16 cellular contexts compared by ENCODE assay signal in the genomic region with DNA sequence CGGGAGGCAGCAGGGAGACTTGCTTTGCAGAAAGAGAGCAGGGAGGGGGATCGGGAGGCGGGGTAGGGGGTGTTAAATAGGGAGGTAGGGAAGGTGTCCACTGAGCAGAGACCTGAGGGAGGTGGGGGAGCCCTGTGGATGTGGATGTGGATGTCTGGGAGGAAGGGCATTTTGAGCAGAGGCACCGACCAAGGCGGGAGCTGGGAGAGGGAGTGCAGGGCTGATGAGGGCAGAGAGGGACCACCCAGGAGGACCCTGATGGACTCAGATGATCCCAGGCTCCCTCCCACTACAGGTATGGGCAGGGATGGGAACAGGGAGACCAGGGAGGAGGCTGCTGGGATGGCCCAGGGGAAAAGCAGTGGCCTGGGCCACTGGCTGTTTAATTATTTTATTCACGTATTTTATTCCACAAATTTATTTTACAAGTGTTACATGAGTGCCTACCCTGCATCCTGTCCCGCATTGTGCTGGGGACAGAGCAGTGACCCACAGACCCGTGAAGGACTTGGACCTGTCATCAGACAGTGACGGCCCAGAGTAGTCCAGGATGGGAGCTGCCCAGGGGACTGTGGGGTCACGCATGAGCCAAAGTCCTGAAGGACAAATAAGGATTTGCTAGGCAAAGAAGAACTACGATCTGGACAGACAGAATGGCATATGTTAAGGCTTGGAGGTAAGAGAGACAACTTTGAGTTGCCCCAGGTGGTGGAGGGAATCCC. TPM values are rescaled to one million over a fixed set of nuclear protein-coding genes. Genes with fewer than 3 reads are reported as not detected.
DNase-seq lines count a peak whose midpoint lies in the region; ATAC-seq and TF ChIP-seq lines count a peak whose summit lies in the region.
"Had no signal": no experiment of that assay in that cellular context is flagged by ENCODE, and none has a peak within 500 bp of the region (broad histone marks: within the 10 kb centered on the region; RNA-seq: fewer than 3 reads in every experiment).

No MANE protein-coding gene starts in this region.

- peak overlapping the region; percentile 96 for H3K27ac Mint-ChIP-seq in activated T-cell treated with anti-CD3 and anti-CD28 coated beads, Interleukin-2, amount 50 U/mL, for 24 hours

- intact Hi-C loops in spleen (cut with DNase I; ENCODE audit: low total_unique reads) = no loop called here

- WGBS in spleen, 5 donors = 85 to 87% (median 86%) methylated on average over 11 of the region's 11 CpGs

- no peak overlapping the region for H3K4me3 Mint-ChIP-seq in activated T-cell treated with anti-CD3 and anti-CD28 coated beads, Interleukin-2, amount 50 U/mL, for 24 hours

- H3K27me3 Mint-ChIP-seq in activated T-cell treated with anti-CD3 and anti-CD28 coated beads, Interleukin-2, amount 50 U/mL, for 24 hours = no peaks in the 10 kb centered on the region

- peaks cover 41% of the 10 kb centered on the region for H3K36me3 ChIP-seq in RWPE2 (ENCODE audit: low read depth)
- H3K36me3 ChIP-seq in spleen = peaks cover 0 to 73% (median 27%) of the 10 kb centered on the region in 6 donors

- H3K4me1 ChIP-seq in RWPE2 (ENCODE audit: insufficient read depth, poor library complexity, severe bottlenecking) (peaks cover 7% of the 10 kb centered on the region), spleen (peaks cover 33 to 99% (median 71%) of the 10 kb centered on the region in 6 donors)

- ATAC-seq in RWPE2 (ENCODE audit: low read depth) (no peak), left lobe of liver (peak; percentile 40), HG02885 (IDR thresholded peaks at IDR 0.05; ENCODE audit: poor library complexity, unreplicated experiment) (no peak), GM18873 (IDR thresholded peaks at IDR 0.05; ENCODE audit: low FRiP score, unreplicated experiment) (no peak)

- H3K4me1 Mint-ChIP-seq in activated T-cell treated with anti-CD3 and anti-CD28 coated beads, Interleukin-2, amount 50 U/mL, for 24 hours (ENCODE audit: low read depth) = peaks cover 62% of the 10 kb centered on the region

- TF ChIP-seq CTCF in RWPE2 (IDR thresholded peaks at IDR 0.05; ENCODE audit: poor library complexity, severe bottlenecking) = no peak
- TF ChIP-seq CTCF in spleen (IDR thresholded peaks at IDR 0.05 in 8 of 11, conservative IDR thresholded peaks at IDR 0.05 in 3 of 11) = no peak

- H3K27me3 ChIP-seq in RWPE2 (ENCODE audit: insufficient read depth, poor library complexity, severe bottlenecking) = no peaks in the 10 kb centered on the region
- no peaks in the 10 kb centered on the region for H3K27me3 ChIP-seq in spleen (replicated peaks in 1 of 7)

- H3K4me3 ChIP-seq in RWPE2 (ENCODE audit: severe bottlenecking) = no peak overlapping the region
- H3K4me3 ChIP-seq in spleen = no peak overlapping the region

- no peak for TF ChIP-seq POLR2A in spleen (IDR thresholded peaks at IDR 0.05)

- H3K9me3 Mint-ChIP-seq in activated T-cell treated with anti-CD3 and anti-CD28 coated beads, Interleukin-2, amount 50 U/mL, for 24 hours = no peaks in the 10 kb centered on the region

- peaks cover 94% of the 10 kb centered on the region for H3K36me3 Mint-ChIP-seq in activated T-cell treated with anti-CD3 and anti-CD28 coated beads, Interleukin-2, amount 50 U/mL, for 24 hours (ENCODE audit: low read depth)

- no peaks in the 10 kb centered on the region for H3K9me3 ChIP-seq in RWPE2 (ENCODE audit: severe bottlenecking)
- no peaks in the 10 kb centered on the region for H3K9me3 ChIP-seq in spleen

- H3K27ac ChIP-seq in RWPE2 (ENCODE audit: poor library complexity, severe bottlenecking) (peak overlapping the region; percentile 46), spleen (peak overlapping the region in 2 of 8 donors; percentile 99)
- H3K27ac ChIP-seq: HL-60 had no signal

- DNase-seq in activated T-cell treated with anti-CD3 and anti-CD28 coated beads, Interleukin-2, amount 50 U/mL, for 24 hours = no peak
- no peak for DNase-seq in activated T-cell treated with anti-CD3 and anti-CD28 coated beads, Interleukin-2, amount 50 U/mL, for 1 hour
- DNase-seq in RWPE2 (ENCODE audit: low spot score) (no peak), left lobe of liver (ENCODE audit: low spot score) (no peak), spleen (peak; percentile 44), T1000 (lab: John Stamatoyannopoulos, UW) (no peak)
- DNase-seq: activated naive CD4-positive, alpha-beta T cell treated with anti-CD3 and anti-CD28 coated beads, Interleukin-2, amount 50 U/mL, for 16 hours; central memory CD4-positive, alpha-beta T cell; foreskin melanocyte; Kasumi-1; NCI-H1436 treated with DMSO at 0.1 percent for 48 hours; NCI-H510A had no signal

RNA-seq across cellular contexts. Expression of gene GRAMD1A, which starts 5.3 kb away (rescaled TPM):
- 17.8 TPM for total RNA-seq in left lobe of liver
- total RNA-seq in spleen = 100 to 1,000 TPM in 5 of 7 donors, 10 to 100 TPM in 2; 80.3 to 177 (median 118) TPM
- polyA plus RNA-seq in spleen = 10 to 100 TPM; 30.0 to 63.2 (median 30.4) TPM

RNA-seq across cellular contexts. Expression of gene SCN1B, which starts 24.9 kb away (rescaled TPM):
- total RNA-seq in left lobe of liver = 4.5 TPM
- 10 to 100 TPM; 11.3 to 28.1 (median 16.7) TPM for total RNA-seq in spleen
- polyA plus RNA-seq in spleen = 1 to 10 TPM; 3.7 to 7.4 (median 5.9) TPM

RNA-seq across cellular contexts. Expression of gene HPN, which starts 36.1 kb away (rescaled TPM):
- 564 TPM for total RNA-seq in left lobe of liver
- 1 to 10 TPM; 1.0 to 4.3 (median 2.4) TPM for total RNA-seq in spleen
- polyA plus RNA-seq in spleen = 1 to 10 TPM in 2 of 3 donors, under 1 TPM in 1; 0.86 to 2.4 (median 1.1) TPM
- total RNA-seq: temporal lobe had no signal

RNA-seq across cellular contexts. Expression of gene ZNF792, which starts 41.4 kb away (rescaled TPM):
- 2.9 TPM for total RNA-seq in left lobe of liver
- total RNA-seq in spleen = 10 to 100 TPM; 10.4 to 22.9 (median 16.6) TPM
- polyA plus RNA-seq in spleen = 1 to 10 TPM; 1.5 to 3.0 (median 1.6) TPM

Comparison
In these comparisons a context has a peak if more than half of its experiments do, and no peak if none do; other contexts are left out.
1. RNA of gene HPN, which starts 36.1 kb away (total RNA-seq): 564 TPM in left lobe of liver (single experiment); 1.0 to 4.3 TPM in spleen; every median in the first group is over 100 times any median in the second.